ENCODE assay signal across 9 cellular contexts in the genomic region with DNA sequence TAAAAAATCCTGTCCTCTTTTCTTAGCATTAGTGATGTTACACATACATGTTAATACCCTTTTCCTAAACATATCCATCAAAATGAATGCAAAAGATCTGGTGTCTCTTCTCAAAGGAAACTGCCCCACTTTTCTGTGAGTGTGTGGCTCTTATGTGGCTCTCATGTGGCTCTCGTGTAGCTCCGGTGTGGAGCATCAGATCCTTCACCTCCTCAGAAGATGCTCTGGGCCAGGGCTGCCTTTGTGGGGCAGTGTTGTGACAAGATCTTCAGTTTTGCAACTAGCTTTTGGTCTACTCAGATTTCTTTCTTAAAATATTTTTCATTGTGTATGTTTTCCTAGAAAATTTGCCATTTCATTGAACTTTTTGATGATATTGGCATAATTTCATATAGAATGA. TPM values are rescaled to one million over a fixed set of nuclear protein-coding genes. Genes with fewer than 3 reads are reported as not detected.
DNase-seq lines count a peak whose midpoint lies in the region; ATAC-seq and TF ChIP-seq lines count a peak whose summit lies in the region.
"Had no signal": no experiment of that assay in that cellular context is flagged by ENCODE, and none has a peak within 500 bp of the region (broad histone marks: within the 10 kb centered on the region; RNA-seq: fewer than 3 reads in every experiment).

No MANE protein-coding gene starts in this region.

- no TSS peak for BruUV-seq in PC-9 (replicated peaks; lab: Mats Ljungman, UMichigan)

- H4K20me1 ChIP-seq in PC-9 (ENCODE audit: insufficient read depth) = no peaks in the 10 kb centered on the region
- H4K20me1 ChIP-seq: BLaER1 had no signal

- H3K4me3 ChIP-seq in PC-9 = no peak overlapping the region
- H3K4me3 ChIP-seq in epithelial cell of esophagus (ENCODE audit: low read length) = no peak overlapping the region
- H3K4me3 ChIP-seq in retinal pigment epithelial cell (ENCODE audit: low read length) = no peak overlapping the region
- H3K4me3 ChIP-seq: BLaER1 had no signal

- no peaks in the 10 kb centered on the region for H3K9me3 ChIP-seq in PC-9 (ENCODE audit: insufficient read depth, low read depth)
- H3K9me3 ChIP-seq: BLaER1 had no signal

- no peak overlapping the region for H3K4me2 ChIP-seq in PC-9
- H3K4me2 ChIP-seq: BLaER1 had no signal

- no peaks in the 10 kb centered on the region for H3K9me2 ChIP-seq in PC-9 (ENCODE audit: insufficient read depth)

- no peak overlapping the region for H3K27ac ChIP-seq in PC-9
- H3K27ac ChIP-seq: BLaER1 had no signal

- CTCF ChIA-PET in PC-9 (lab: Charles Lee) = no interaction called here

- POLR2A ChIA-PET in PC-9 (lab: Charles Lee; ENCODE audit: unreplicated experiment) = no interaction called here

- no peak for ATAC-seq in HG02571 (IDR thresholded peaks at IDR 0.05; ENCODE audit: unreplicated experiment)

- H3F3A ChIP-seq in PC-9 (ENCODE audit: insufficient read depth, low read depth) = peaks cover 11% of the 10 kb centered on the region; the same call in 1 of the 2 replicates

- no peaks in the 10 kb centered on the region for H3K79me2 ChIP-seq in PC-9 (ENCODE audit: low read depth)

- TF ChIP-seq CTCF in PC-9 (conservative IDR thresholded peaks at IDR 0.05) (peak; percentile 41; the same call in 1 of the 2 replicates), epithelial cell of esophagus (IDR thresholded peaks at IDR 0.05; ENCODE audit: insufficient read depth, low read depth, low read length, missing control alignments) (peak; percentile 55), retinal pigment epithelial cell (conservative IDR thresholded peaks at IDR 0.05; ENCODE audit: low read depth, low read length) (peak; percentile 20)

- peak; percentile 10 for DNase-seq in DMS79 treated with DMSO at 0.1 percent for 48 hours (lab: John Stamatoyannopoulos, UW)
- DNase-seq in DMS79 (lab: John Stamatoyannopoulos, UW) = no peak
- peak in 1 of 2 experiments; percentile 10 for DNase-seq in PC-9
- DNase-seq in epithelial cell of esophagus (ENCODE audit: low read depth) = peak; percentile 46
- no peak for DNase-seq in retinal pigment epithelial cell (ENCODE audit: low read depth)
- no peak for DNase-seq in COLO829 (ENCODE audit: low spot score)
- DNase-seq in HUDEP-2 (lab: John Stamatoyannopoulos, UW; ENCODE audit: unreplicated experiment in 76 of 76) = no peak

- H3K36me3 ChIP-seq in PC-9 (ENCODE audit: low read depth) = no peaks in the 10 kb centered on the region
- H3K36me3 ChIP-seq: BLaER1 had no signal

- peaks cover under 1% of the 10 kb centered on the region; the same call in 1 of the 2 replicates for H3K4me1 ChIP-seq in PC-9 (replicated peaks; ENCODE audit: insufficient read depth)
- H3K4me1 ChIP-seq: BLaER1 had no signal

- no peaks in the 10 kb centered on the region for H3K27me3 ChIP-seq in PC-9 (ENCODE audit: insufficient read depth, low read depth)
- H3K27me3 ChIP-seq: BLaER1 had no signal

- intact Hi-C loops in PC-9 (cut with micrococcal nuclease; ENCODE audit: unreplicated experiment) = no loop called here

- H2AFZ ChIP-seq in PC-9 = no peak overlapping the region

RNA-seq across cellular contexts. Expression of a gene that starts 19.3 kb away (rescaled TPM):
- total RNA-seq in PC-9 (2021) = 10.8 and 18.1 TPM in 2 replicates

Comparison
In these comparisons a context has a peak if more than half of its experiments do, and no peak if none do; other contexts are left out.
1. DNase-seq: peak in DMS79 treated with DMSO at 0.1 percent for 48 hours (single experiment) and epithelial cell of esophagus (single experiment); none in DMS79 (single experiment), retinal pigment epithelial cell (single experiment), COLO829 (single experiment) and HUDEP-2 (0 of 76).
2. Peak in every context shown above with its lines, with median percentiles within 50 percentile points of each other: CTCF ChIP-seq.